Comparison of ENCODE assay signal across 14 cellular contexts in genomic region chr11:100759856-100760255, GRCh38.
DNase-seq lines count a peak whose midpoint lies in the region; ATAC-seq, FAIRE-seq and TF ChIP-seq lines count a peak whose summit lies in the region.
"Had no signal": no experiment of that assay in that cellular context is flagged by ENCODE, and none has a peak within 500 bp of the region (broad histone marks: within the 10 kb centered on the region; RNA-seq: fewer than 3 reads in every experiment).

No MANE protein-coding gene starts in this region.

- DNase-seq in A673 (ENCODE audit: low spot score) (peak; percentile 46), D721Med (ENCODE audit: insufficient read length, low spot score) (no peak), NCI-H82 (lab: John Stamatoyannopoulos, UW) (peak; percentile 97), WERI-Rb-1 (peak; percentile 18), NCI-H1092 (lab: John Stamatoyannopoulos, UW) (no peak), LoVo (ENCODE audit: low spot score) (no peak)
- DNase-seq: CD8-positive, alpha-beta T cell; COR-L47; GM23248; H7; IMR-90 had no signal

- H3K27me3 ChIP-seq in A673 (replicated peaks; ENCODE audit: insufficient read depth, low read depth, low read length, poor library complexity) (no peaks in the 10 kb centered on the region), WERI-Rb-1 (ENCODE audit: insufficient read depth, low read depth, severe bottlenecking) (no peaks in the 10 kb centered on the region)

- no peaks in the 10 kb centered on the region for H3K9me3 ChIP-seq in A673 (ENCODE audit: low read depth, low read length, poor library complexity, severe bottlenecking)
- H3K9me3 ChIP-seq in WERI-Rb-1 (ENCODE audit: severe bottlenecking), result no peaks in the 10 kb centered on the region

- no peaks in the 10 kb centered on the region for H3K36me3 ChIP-seq in A673 (ENCODE audit: insufficient read depth, low read length, poor library complexity, severe bottlenecking)
- H3K36me3 ChIP-seq in WERI-Rb-1, result no peaks in the 10 kb centered on the region

- POLR2A ChIA-PET in A673 (lab: Charles Lee; ENCODE audit: low non-redundant PET), result no interaction called here

- H3K4me1 ChIP-seq in A673 (ENCODE audit: insufficient read depth, low read length, poor library complexity, severe bottlenecking), result peaks cover 44% of the 10 kb centered on the region

- H3K27ac ChIP-seq in A673 (ENCODE audit: low read depth, low read length, poor library complexity, severe bottlenecking), result no peak overlapping the region
- H3K27ac ChIP-seq in WERI-Rb-1, result peak overlapping the region; percentile 60; the same call in 1 of the 2 replicates
- H3K27ac ChIP-seq: GM23248 had no signal

- intact Hi-C loops in A673 (cut with micrococcal nuclease; ENCODE audit: unreplicated experiment), result no loop called here

- BruUV-seq in A673 (replicated peaks; lab: Mats Ljungman, UMichigan), result no TSS peak

- no peak for TF ChIP-seq CTCF in A673 (conservative IDR thresholded peaks at IDR 0.05; ENCODE audit: low read depth, low read length)
- no peak for TF ChIP-seq CTCF in D721Med (IDR thresholded peaks at IDR 0.05; ENCODE audit: insufficient read depth, missing control alignments)
- no peak for TF ChIP-seq CTCF in WERI-Rb-1 (IDR thresholded peaks at IDR 0.05; ENCODE audit: low read depth, low read length)

- CTCF ChIA-PET in A673 (lab: Charles Lee), result no interaction called here

- peak; percentile 100 for FAIRE-seq in D721Med (lab: Jason Lieb, UNC)
- FAIRE-seq: A204.1, GM18507 had no signal

- ATAC-seq in GM18498 (IDR thresholded peaks at IDR 0.05; ENCODE audit: unreplicated experiment), result no peak
- ATAC-seq: CD8-positive, alpha-beta T cell had no signal

- H3K4me3 ChIP-seq in A673 (ENCODE audit: low read depth, low read length, poor library complexity, severe bottlenecking) (no peak overlapping the region), WERI-Rb-1 (ENCODE audit: low read depth, low read length) (no peak overlapping the region)
- H3K4me3 ChIP-seq: GM23248 had no signal

Comparison
In these comparisons a context has a peak if more than half of its experiments do, and no peak if none do; other contexts are left out.
1. DNase-seq: peak in A673 (single experiment), NCI-H82 (single experiment) and WERI-Rb-1 (single experiment); none in D721Med (single experiment), NCI-H1092 (single experiment) and LoVo (single experiment).